In genomic region chr10:21978191-21978862, GRCh38 we compare ENCODE assay signal across 17 cellular contexts. TPM values are rescaled to one million over a fixed set of nuclear protein-coding genes. Genes with fewer than 3 reads are reported as not detected.
DNase-seq lines count a peak whose midpoint lies in the region; ATAC-seq and TF ChIP-seq lines count a peak whose summit lies in the region.
"Had no signal": no experiment of that assay in that cellular context is flagged by ENCODE, and none has a peak within 500 bp of the region (broad histone marks: within the 10 kb centered on the region; RNA-seq: fewer than 3 reads in every experiment).

No MANE protein-coding gene starts in this region.

- no peaks in the 10 kb centered on the region for H3K9me3 ChIP-seq in PC-3 (ENCODE audit: low read length)
- H3K9me3 ChIP-seq in endodermal cell (ENCODE audit: control insufficient read depth, low read length) = no peaks in the 10 kb centered on the region
- no peaks in the 10 kb centered on the region for H3K9me3 ChIP-seq in mesodermal cell (ENCODE audit: control insufficient read depth, low read length)
- no peaks in the 10 kb centered on the region for H3K9me3 ChIP-seq in stomach
- H3K9me3 ChIP-seq: colonic mucosa, heart left ventricle had no signal

- H3K27ac Mint-ChIP-seq in GM23338 (peak overlapping the region; percentile 89), endodermal cell (no peak overlapping the region)
- H3K27ac Mint-ChIP-seq: activated CD4-positive, alpha-beta memory T cell treated with anti-CD3 and anti-CD28 coated beads, Interleukin-2, amount 10 ng/mL, durations not matched to agents 7 days and 5 days; CD4-positive, alpha-beta memory T cell; memory B cell; stimulated activated naive CD8-positive, alpha-beta T cell treated with anti-CD3 and anti-CD28 coated beads, Interleukin-15, Interleukin-2, amounts not matched to agents 100 ng/mL and 50 ng/mL, for 24 hours had no signal

- TF ChIP-seq CTCF in GM23338 (conservative IDR thresholded peaks at IDR 0.05; ENCODE audit: low read depth in 2 of 2) (no peak), PC-3 (conservative IDR thresholded peaks at IDR 0.05; ENCODE audit: low read depth, low read length) (no peak), endodermal cell (conservative IDR thresholded peaks at IDR 0.05) (no peak), stomach (IDR thresholded peaks at IDR 0.05) (no peak)

- H4K20me1 ChIP-seq in GM23338 (replicated peaks; ENCODE audit: insufficient read depth) (no peaks in the 10 kb centered on the region), PC-3 (ENCODE audit: low read length) (peaks cover 13% of the 10 kb centered on the region; the same call in 1 of the 2 replicates)

- H3K4me3 Mint-ChIP-seq in GM23338 (no peak overlapping the region), endodermal cell (no peak overlapping the region)
- H3K4me3 Mint-ChIP-seq: activated CD4-positive, alpha-beta memory T cell treated with anti-CD3 and anti-CD28 coated beads, Interleukin-2, amount 10 ng/mL, durations not matched to agents 7 days and 5 days; CD4-positive, alpha-beta memory T cell; memory B cell; stimulated activated naive CD8-positive, alpha-beta T cell treated with anti-CD3 and anti-CD28 coated beads, Interleukin-15, Interleukin-2, amounts not matched to agents 100 ng/mL and 50 ng/mL, for 24 hours had no signal

- H3K27me3 Mint-ChIP-seq in GM23338 (ENCODE audit: insufficient read depth, low read depth, poor library complexity) (peaks cover 2% of the 10 kb centered on the region), endodermal cell (ENCODE audit: insufficient read depth) (no peaks in the 10 kb centered on the region)
- H3K27me3 Mint-ChIP-seq: activated CD4-positive, alpha-beta memory T cell treated with anti-CD3 and anti-CD28 coated beads, Interleukin-2, amount 10 ng/mL, durations not matched to agents 7 days and 5 days; CD4-positive, alpha-beta memory T cell; memory B cell; stimulated activated naive CD8-positive, alpha-beta T cell treated with anti-CD3 and anti-CD28 coated beads, Interleukin-15, Interleukin-2, amounts not matched to agents 100 ng/mL and 50 ng/mL, for 24 hours had no signal

- H3K27me3 ChIP-seq in GM23338 (ENCODE audit: insufficient read depth) (no peaks in the 10 kb centered on the region), PC-3 (ENCODE audit: low read length) (no peaks in the 10 kb centered on the region), endodermal cell (ENCODE audit: control insufficient read depth, insufficient read depth, low read length, poor library complexity, severe bottlenecking) (no peaks in the 10 kb centered on the region), stomach (no peaks in the 10 kb centered on the region)
- H3K27me3 ChIP-seq: colonic mucosa, heart left ventricle had no signal

- H3K4me3 ChIP-seq in GM23338 (0 out of 2 replicates have a peak overlapping the region, but pooled peaks have one; percentile 3), PC-3 (ENCODE audit: low read length) (0 out of 2 replicates have a peak overlapping the region, but pooled peaks have one; percentile 5), endodermal cell (ENCODE audit: low read length) (no peak overlapping the region), mesodermal cell (ENCODE audit: extremely low read depth, insufficient read depth, low read length, poor library complexity, severe bottlenecking) (no peak overlapping the region), stomach (no peak overlapping the region)
- H3K4me3 ChIP-seq: colonic mucosa, heart left ventricle had no signal

- POLR2A ChIA-PET in PC-3 (lab: Charles Lee; ENCODE audit: unreplicated experiment) = no interaction called here

- H3K36me3 Mint-ChIP-seq in GM23338 (ENCODE audit: low read depth) (no peaks in the 10 kb centered on the region), endodermal cell (ENCODE audit: low read depth) (no peaks in the 10 kb centered on the region)

- H3K4me1 Mint-ChIP-seq in GM23338 (peaks cover 52% of the 10 kb centered on the region), endodermal cell (peaks cover 27% of the 10 kb centered on the region)
- H3K4me1 Mint-ChIP-seq: activated CD4-positive, alpha-beta memory T cell treated with anti-CD3 and anti-CD28 coated beads, Interleukin-2, amount 10 ng/mL, durations not matched to agents 7 days and 5 days had no signal

- H3K36me3 ChIP-seq in GM23338 (ENCODE audit: insufficient read depth) = no peaks in the 10 kb centered on the region
- H3K36me3 ChIP-seq in PC-3 (ENCODE audit: low read depth, low read length) = no peaks in the 10 kb centered on the region
- H3K36me3 ChIP-seq in endodermal cell (ENCODE audit: control insufficient read depth, insufficient read depth, low read length) = no peaks in the 10 kb centered on the region
- H3K36me3 ChIP-seq in mesodermal cell (ENCODE audit: control insufficient read depth, insufficient read depth, low read length) = no peaks in the 10 kb centered on the region
- H3K36me3 ChIP-seq in stomach = no peaks in the 10 kb centered on the region
- H3K36me3 ChIP-seq: colonic mucosa, heart left ventricle had no signal

- H3K79me2 ChIP-seq in GM23338 (replicated peaks; ENCODE audit: insufficient read depth) (no peaks in the 10 kb centered on the region), PC-3 (ENCODE audit: low read length) (peaks cover 97% of the 10 kb centered on the region)

- intact Hi-C loops in PC-3 (cut with micrococcal nuclease) (no loop called here), stomach (cut with DNase I; ENCODE audit: low total_unique reads) (no loop called here)

- H2AFZ ChIP-seq in GM23338 (no peak overlapping the region), PC-3 (ENCODE audit: low read length) (no peak overlapping the region)

- BruUV-seq in PC-3 (replicated peaks; lab: Mats Ljungman, UMichigan) = no TSS peak

- H3K9ac ChIP-seq in PC-3 (ENCODE audit: low read length) = no peak overlapping the region
- H3K9ac ChIP-seq in endodermal cell (ENCODE audit: extremely low read depth, low read length, poor library complexity, severe bottlenecking) = no peak overlapping the region

- peak overlapping the region; percentile 48 for H3K4me2 ChIP-seq in GM23338
- peak overlapping the region; percentile 60 for H3K4me2 ChIP-seq in PC-3 (ENCODE audit: low read length)

- no peak for TF ChIP-seq EP300 in stomach (IDR thresholded peaks at IDR 0.05)

- H3K9me2 ChIP-seq in GM23338 (ENCODE audit: insufficient read depth) = no peaks in the 10 kb centered on the region
- no peaks in the 10 kb centered on the region for H3K9me2 ChIP-seq in PC-3 (replicated peaks; ENCODE audit: low read length)

- TF ChIP-seq POLR2A in stomach (IDR thresholded peaks at IDR 0.05) = no peak

- no peaks in the 10 kb centered on the region for H3K9me3 Mint-ChIP-seq in GM23338
- no peaks in the 10 kb centered on the region for H3K9me3 Mint-ChIP-seq in endodermal cell
- H3K9me3 Mint-ChIP-seq: activated CD4-positive, alpha-beta memory T cell treated with anti-CD3 and anti-CD28 coated beads, Interleukin-2, amount 10 ng/mL, durations not matched to agents 7 days and 5 days; CD4-positive, alpha-beta memory T cell; memory B cell; stimulated activated naive CD8-positive, alpha-beta T cell treated with anti-CD3 and anti-CD28 coated beads, Interleukin-15, Interleukin-2, amounts not matched to agents 100 ng/mL and 50 ng/mL, for 24 hours had no signal

- ATAC-seq in GM23338 = peak; percentile 64
- peak; percentile 53 for ATAC-seq in PC-3
- ATAC-seq in HG03039 (IDR thresholded peaks at IDR 0.05; ENCODE audit: unreplicated experiment) = no peak
- ATAC-seq: heart left ventricle had no signal

- H3K27ac ChIP-seq in GM23338 (ENCODE audit: low read depth) (no peak overlapping the region; the same call in 1 of the 2 replicates), PC-3 (ENCODE audit: low read length) (peak overlapping the region; percentile 38), endodermal cell (ENCODE audit: low read depth, low read length) (peak overlapping the region; percentile 12), mesodermal cell (ENCODE audit: low read depth, low read length, severe bottlenecking) (peak overlapping the region; percentile 33), stomach (no peak overlapping the region)
- H3K27ac ChIP-seq: colonic mucosa, heart left ventricle had no signal

- 0 to 11% methylated on average over 1 of the region's 1 CpG for WGBS in endodermal cell (ENCODE audit: insufficient coverage in 1 of 2, insufficient read length in 1 of 2), 2 experiments
- no CpG with 5 or more reads among the region's 1 CpG for WGBS in mesodermal cell (ENCODE audit: insufficient coverage in 2 of 2), 2 experiments
- WGBS in stomach, 5 donors = 13 to 19% (median 14%) methylated on average over 1 of the region's 1 CpG

- H3F3A ChIP-seq in GM23338 (replicated peaks; ENCODE audit: low read depth) = no peaks in the 10 kb centered on the region
- no peaks in the 10 kb centered on the region for H3F3A ChIP-seq in PC-3 (ENCODE audit: low read length, unreplicated experiment)

- peaks cover 28% of the 10 kb centered on the region for H3K4me1 ChIP-seq in GM23338 (ENCODE audit: insufficient read depth)
- H3K4me1 ChIP-seq in PC-3 (ENCODE audit: insufficient read depth, low read length) = peaks cover 18% of the 10 kb centered on the region
- H3K4me1 ChIP-seq in endodermal cell (ENCODE audit: control insufficient read depth, insufficient read depth, low read length) = peaks cover 3% of the 10 kb centered on the region
- peaks cover 25% of the 10 kb centered on the region for H3K4me1 ChIP-seq in mesodermal cell (ENCODE audit: control insufficient read depth, insufficient read depth, low read length, poor library complexity, severe bottlenecking)
- H3K4me1 ChIP-seq in stomach = peaks cover 0 to 44% (median 31%) of the 10 kb centered on the region in 4 donors
- H3K4me1 ChIP-seq: colonic mucosa had no signal

- DNase-seq in GM23338 (ENCODE audit: low spot score) (peak; percentile 41), PC-3 (peak; percentile 52), endodermal cell (no peak), COLO829 (ENCODE audit: low spot score) (no peak), stomach (no peak), NOMO-1 (lab: John Stamatoyannopoulos, UW; ENCODE audit: unreplicated experiment in 2 of 2) (no peak)
- DNase-seq: activated CD4-positive, alpha-beta memory T cell treated with anti-CD3 and anti-CD28 coated beads, Interleukin-2, amount 10 ng/mL, durations not matched to agents 7 days and 5 days; activated naive CD4-positive, alpha-beta T cell; CD4-positive, alpha-beta memory T cell; colonic mucosa; heart left ventricle; NCI-H2081 treated with DMSO at 0.1 percent for 48 hours; stimulated activated CD4-positive, alpha-beta T cell treated with anti-CD3 and anti-CD28 coated beads, Interleukin-4, amount 100 ng/mL, for 1 hour had no signal

- CTCF ChIA-PET in PC-3 (lab: Charles Lee) = interaction anchor here (0.6 kb wide), 1 partner anchor 205 kb away, joined by 6 read pairs; no protein-coding TSS in a partner anchor

TF ChIP-seq in GM23338, 12 proteins besides CTCF, POLR2A, EP300 and RAD21 (continues in another document):
- no peak for TF ChIP-seq ZNF331 (CRISPR knock-in tag; IDR thresholded peaks at IDR 0.05; ENCODE audit: low read depth)

RNA-seq across cellular contexts. Expression of gene DNAJC1, which starts 25.2 kb away (rescaled TPM):
- total RNA-seq in GM23338 (2014; rRNA removed; shearing (Covaris generic)) = 45.3 and 50.8 TPM in 2 replicates
- 31.8 and 38.6 TPM in 2 replicates for polyA plus RNA-seq in GM23338 (2016; fragmentation: Nextera tagmentation; extraction: Ambion mirVana)
- 46.4 and 53.4 TPM in 2 replicates for total RNA-seq in PC-3 (2014; rRNA removed)
- total RNA-seq in endodermal cell = 10 to 100 TPM; 23.5 to 30.4 TPM
- 31.1 TPM for polyA plus RNA-seq in endodermal cell (2013, experiment 1 of 2)
- 30.4 TPM for polyA plus RNA-seq in endodermal cell (2013, experiment 2 of 2)
- 41.5 TPM for polyA plus RNA-seq in mesodermal cell (2013, experiment 1 of 2)
- 48.0 TPM for polyA plus RNA-seq in mesodermal cell (2013, experiment 2 of 2)
- 100 to 1,000 TPM in 1 of 5 donors, 10 to 100 TPM in 4; 16.3 to 344 (median 47.9) TPM for total RNA-seq in stomach
- polyA plus RNA-seq in stomach = 10 to 100 TPM; 19.1 to 28.0 (median 20.8) TPM

Comparison
In these comparisons a context has a peak if more than half of its experiments do, and no peak if none do; other contexts are left out.
1. DNase-seq: peak in GM23338 (single experiment) and PC-3 (single experiment); none in endodermal cell (single experiment), COLO829 (single experiment), stomach (single experiment) and NOMO-1 (0 of 2).
2. H3K27ac ChIP-seq: peak in PC-3 (single experiment), endodermal cell (single experiment) and mesodermal cell (single experiment); none in GM23338 (single experiment) and stomach (0 of 5).
3. H3K4me3 ChIP-seq: peak in GM23338 (single experiment) and PC-3 (single experiment); none in endodermal cell (single experiment), mesodermal cell (single experiment) and stomach (0 of 4).